Comparison of ENCODE assay signal across 8 cellular contexts in the genomic region with DNA sequence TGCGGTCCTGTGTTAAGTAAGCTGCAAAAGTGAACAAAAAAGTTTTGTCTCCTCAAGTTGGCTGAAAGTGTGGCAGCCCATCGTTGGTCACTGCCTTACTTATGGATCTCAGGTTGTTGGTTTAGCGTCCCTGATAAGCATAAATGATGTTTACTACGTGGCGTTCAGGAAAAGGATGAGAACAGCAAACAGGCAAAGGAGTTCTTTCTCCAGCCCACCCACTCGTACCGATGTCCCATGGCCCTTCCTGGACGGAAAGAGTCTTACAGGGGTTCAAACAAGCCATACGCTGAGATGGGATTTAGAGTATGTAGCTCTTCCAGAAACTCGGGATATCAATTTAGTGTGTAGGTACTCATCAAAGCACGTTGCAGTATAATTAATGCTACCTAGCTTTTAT. TPM values are rescaled to one million over a fixed set of nuclear protein-coding genes. Genes with fewer than 3 reads are reported as not detected.
A peak's percentile ranks its signal among the peaks of the same experiment; 100 is the strongest.
DNase-seq lines count a peak whose midpoint lies in the region; ATAC-seq and TF ChIP-seq lines count a peak whose summit lies in the region.

No MANE protein-coding gene starts in this region.

- H3K27ac ChIP-seq in GM23338 (ENCODE audit: low read depth) (no peak overlapping the region), Peyer's patch (peak overlapping the region; percentile 90 to 97 (median 92)), esophagus squamous epithelium (peak overlapping the region; percentile 90 to 93 (median 92)), skeletal muscle tissue (ENCODE audit: low read depth, low read length) (peak overlapping the region; percentile 9)

- 66 to 68% methylated on average over 8 to 11 of the region's 11 CpGs for WGBS in esophagus squamous epithelium, 2 donors

- DNase-seq in GM23338 (ENCODE audit: low spot score) = no peak
- DNase-seq in Peyer's patch = no peak
- DNase-seq in esophagus squamous epithelium (lab: John Stamatoyannopoulos, UW) = no peak
- no peak for DNase-seq in ecto neural progenitor cell (ENCODE audit: low spot score)
- DNase-seq in epidermal melanocyte (ENCODE audit: insufficient read length, low spot score) = no peak

- TF ChIP-seq POLR2A in Peyer's patch (IDR thresholded peaks at IDR 0.05) (no peak), esophagus squamous epithelium (IDR thresholded peaks at IDR 0.05) (no peak)

- peaks cover 3% of the 10 kb centered on the region; the same call in 1 of the 2 replicates for H3K36me3 ChIP-seq in GM23338 (ENCODE audit: insufficient read depth)
- no peaks in the 10 kb centered on the region for H3K36me3 ChIP-seq in Peyer's patch
- H3K36me3 ChIP-seq in esophagus squamous epithelium = peaks cover 0 to 7% (median 0%) of the 10 kb centered on the region in 3 donors
- peaks cover 0 to 6% (median 0%) of the 10 kb centered on the region in 3 donors for H3K36me3 ChIP-seq in skeletal muscle tissue (ENCODE audit: control insufficient read depth in 3 of 3, insufficient read depth in 3 of 3, low read length in 3 of 3)

- peaks cover 25% of the 10 kb centered on the region for H4K20me1 ChIP-seq in GM23338 (replicated peaks; ENCODE audit: insufficient read depth)

- peak overlapping the region; percentile 68 for H3K4me2 ChIP-seq in GM23338

- no peak for ATAC-seq in GM23338
- no peak for ATAC-seq in HG03025 (IDR thresholded peaks at IDR 0.05; ENCODE audit: low FRiP score, unreplicated experiment)
- no peak for ATAC-seq in HG02642 (IDR thresholded peaks at IDR 0.05; ENCODE audit: poor library complexity, unreplicated experiment)

- intact Hi-C loops in esophagus squamous epithelium (cut with DNase I) = no loop called here

- H3F3A ChIP-seq in GM23338 (replicated peaks; ENCODE audit: low read depth) = no peaks in the 10 kb centered on the region

- H3K4me1 Mint-ChIP-seq in GM23338 = peaks cover 25% of the 10 kb centered on the region

- no peaks in the 10 kb centered on the region for H3K9me3 ChIP-seq in Peyer's patch
- no peaks in the 10 kb centered on the region for H3K9me3 ChIP-seq in esophagus squamous epithelium
- no peaks in the 10 kb centered on the region for H3K9me3 ChIP-seq in skeletal muscle tissue (ENCODE audit: control insufficient read depth in 3 of 3, low read length in 3 of 3)

- peak overlapping the region; percentile 79 for H3K4me3 ChIP-seq in GM23338
- H3K4me3 ChIP-seq in Peyer's patch = peak overlapping the region; percentile 90 to 100 (median 94)
- peak overlapping the region; percentile 81 to 99 (median 88) for H3K4me3 ChIP-seq in esophagus squamous epithelium
- peak overlapping the region; percentile 68 to 94 (median 94) for H3K4me3 ChIP-seq in skeletal muscle tissue (ENCODE audit: low read length in 3 of 3)

- peaks cover 34% of the 10 kb centered on the region for H3K79me2 ChIP-seq in GM23338 (replicated peaks; ENCODE audit: insufficient read depth)

- H3K4me1 ChIP-seq in GM23338 (ENCODE audit: insufficient read depth) (peaks cover 18% of the 10 kb centered on the region), Peyer's patch (peaks cover 0 to 12% (median 0%) of the 10 kb centered on the region in 4 donors), esophagus squamous epithelium (peaks cover 15 to 41% (median 19%) of the 10 kb centered on the region in 3 donors), skeletal muscle tissue (ENCODE audit: control insufficient read depth in 3 of 3, insufficient read depth in 3 of 3, low read length in 3 of 3) (peaks cover 17 to 23% (median 17%) of the 10 kb centered on the region in 3 donors)

- peaks cover 11% of the 10 kb centered on the region for H3K9me3 Mint-ChIP-seq in GM23338

- TF ChIP-seq CTCF in GM23338 (conservative IDR thresholded peaks at IDR 0.05; ENCODE audit: low read depth in 2 of 2) = no peak
- no peak for TF ChIP-seq CTCF in Peyer's patch (IDR thresholded peaks at IDR 0.05)
- TF ChIP-seq CTCF in esophagus squamous epithelium (IDR thresholded peaks at IDR 0.05) = no peak

- H3K27ac Mint-ChIP-seq in GM23338 = no peak overlapping the region

- H3K4me3 Mint-ChIP-seq in GM23338 = peak overlapping the region; percentile 65

- no peaks in the 10 kb centered on the region for H3K27me3 ChIP-seq in GM23338 (ENCODE audit: insufficient read depth)
- no peaks in the 10 kb centered on the region for H3K27me3 ChIP-seq in Peyer's patch
- H3K27me3 ChIP-seq in esophagus squamous epithelium = no peaks in the 10 kb centered on the region
- H3K27me3 ChIP-seq in skeletal muscle tissue (ENCODE audit: control insufficient read depth in 3 of 3, insufficient read depth in 3 of 3, low read length in 3 of 3) = no peaks in the 10 kb centered on the region

- H2AFZ ChIP-seq in GM23338 = peak overlapping the region; percentile 98

- peaks cover 19% of the 10 kb centered on the region for H3K36me3 Mint-ChIP-seq in GM23338 (ENCODE audit: low read depth)

- peak overlapping the region; percentile 6 to 96 (median 50) for H3K9ac ChIP-seq in skeletal muscle tissue (ENCODE audit: low read depth in 1 of 3, low read length in 3 of 3)

- peaks cover 12% of the 10 kb centered on the region for H3K27me3 Mint-ChIP-seq in GM23338 (ENCODE audit: insufficient read depth, low read depth, poor library complexity)

- 0 out of 2 replicates have a peak, but pooled peaks cover 6% of the 10 kb centered on the region for H3K9me2 ChIP-seq in GM23338 (ENCODE audit: insufficient read depth)

TF ChIP-seq in GM23338, 12 proteins besides CTCF, POLR2A, EP300 and RAD21 (continues in another document):
- TF ChIP-seq REST (IDR thresholded peaks at IDR 0.05; ENCODE audit: unreplicated experiment) = no peak
- TF ChIP-seq EZH2phosphoT487 (IDR thresholded peaks at IDR 0.05; ENCODE audit: unreplicated experiment) = no peak
- no peak for TF ChIP-seq STAT1 (IDR thresholded peaks at IDR 0.05; ENCODE audit: unreplicated experiment)

RNA-seq across cellular contexts. Expression of gene AUH, which starts 0.5 kb away (rescaled TPM):
- 28.8 and 38.6 TPM in 2 replicates for total RNA-seq in GM23338 (2014; rRNA removed; shearing (Covaris generic))
- polyA plus RNA-seq in GM23338 (2016; fragmentation: Nextera tagmentation; extraction: Ambion mirVana) = 34.2 and 44.5 TPM in 2 replicates
- total RNA-seq in Peyer's patch (10 to 100 TPM; 37.1 to 59.9 (median 49.7) TPM), esophagus squamous epithelium (10 to 100 TPM; 10.6 to 25.4 (median 16.7) TPM), skeletal muscle tissue (21.9 TPM)
